In the genomic region with DNA sequence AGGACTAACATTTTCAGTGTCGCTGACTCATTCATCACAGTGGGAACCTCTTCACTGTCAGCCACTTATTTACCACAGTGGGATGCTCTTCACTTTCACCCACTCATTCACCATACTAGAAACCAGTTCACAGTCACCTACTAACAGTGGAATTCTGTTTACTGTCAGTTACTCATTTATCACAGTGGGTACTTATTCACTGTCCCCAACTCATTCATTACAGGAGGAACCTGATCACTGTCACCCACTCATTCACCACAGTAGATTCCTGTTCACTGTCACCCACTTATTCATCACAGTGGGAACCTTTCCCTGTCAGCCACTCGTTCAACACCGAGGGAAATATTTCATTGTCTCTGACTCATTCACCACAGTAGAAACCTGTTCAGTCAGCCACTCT, we compare ENCODE assay signal across 21 cellular contexts.
"Had no signal": no experiment of that assay in that cellular context is flagged by ENCODE, and none has a peak within 500 bp of the region (broad histone marks: within the 10 kb centered on the region; RNA-seq: fewer than 3 reads in every experiment).

No MANE protein-coding gene starts in this region.

- H3K4me3 ChIP-seq: MG63, Peyer's patch, SJSA1 had no signal

- H3K27ac ChIP-seq: Peyer's patch, SJSA1 had no signal

- H3K4me1 Mint-ChIP-seq: activated CD4-positive, alpha-beta memory T cell treated with anti-CD3 and anti-CD28 coated beads, Interleukin-2, amount 10 ng/mL, durations not matched to agents 7 days and 5 days; central memory CD8-positive, alpha-beta T cell had no signal

- H3K36me3 ChIP-seq: MG63, Peyer's patch, SJSA1 had no signal

- H3K4me1 ChIP-seq: Peyer's patch, SJSA1 had no signal

- DNase-seq: activated CD4-positive, alpha-beta memory T cell treated with anti-CD3 and anti-CD28 coated beads, Interleukin-2, amount 10 ng/mL, durations not matched to agents 7 days and 5 days; activated CD4-positive, alpha-beta T cell treated with anti-CD3 and anti-CD28 coated beads for 1 hour; activated CD4-positive, alpha-beta T cell treated with anti-CD3 and anti-CD28 coated beads, Interleukin-2, amount 50 U/mL, for 1 hour; activated CD8-positive, alpha-beta memory T cell treated with anti-CD3 and anti-CD28 coated beads, Interleukin-2, amount 50 U/mL, for 48 hours; activated naive CD8-positive, alpha-beta T cell treated with anti-CD3 and anti-CD28 coated beads, Interleukin-2, amount 10 ng/mL, durations not matched to agents 7 days and 5 days; activated T-cell treated with anti-CD3 and anti-CD28 coated beads, Interleukin-2, amount 50 U/mL, for 24 hours; aorta; MG63; NCI-H1105; NCI-H1436 treated with DMSO at 0.1 percent for 48 hours; NCI-H187; NCI-H2081; NCI-H510A treated with DMSO at 0.1 percent for 48 hours; NCI-H69; NK-92 treated with Interleukin-12 subunit alpha and Interleukin-12 subunit beta, amount 100 ng/mL, for 24 hours; OCI-M1; Peyer's patch; SHP77 had no signal

- H3K27me3 ChIP-seq: MG63, Peyer's patch, SJSA1 had no signal

- H3K4me3 Mint-ChIP-seq: activated CD4-positive, alpha-beta memory T cell treated with anti-CD3 and anti-CD28 coated beads, Interleukin-2, amount 10 ng/mL, durations not matched to agents 7 days and 5 days; activated naive CD8-positive, alpha-beta T cell treated with anti-CD3 and anti-CD28 coated beads, Interleukin-2, amount 10 ng/mL, durations not matched to agents 7 days and 5 days; activated T-cell treated with anti-CD3 and anti-CD28 coated beads, Interleukin-2, amount 50 U/mL, for 24 hours; central memory CD8-positive, alpha-beta T cell; T-helper 1 cell treated with Interleukin-12 subunit alpha and Interleukin-12 subunit beta and Interleukin-4 antibody, amounts not matched to agents 30 μg/mL and 1 μg/mL, for 36 hours had no signal

- H3K9me3 ChIP-seq: MG63, SJSA1 had no signal

- H3K27me3 Mint-ChIP-seq: activated CD4-positive, alpha-beta memory T cell treated with anti-CD3 and anti-CD28 coated beads, Interleukin-2, amount 10 ng/mL, durations not matched to agents 7 days and 5 days; activated naive CD8-positive, alpha-beta T cell treated with anti-CD3 and anti-CD28 coated beads, Interleukin-2, amount 10 ng/mL, durations not matched to agents 7 days and 5 days had no signal
